ENCODE assay signal across 1 cellular context in the genomic region with DNA sequence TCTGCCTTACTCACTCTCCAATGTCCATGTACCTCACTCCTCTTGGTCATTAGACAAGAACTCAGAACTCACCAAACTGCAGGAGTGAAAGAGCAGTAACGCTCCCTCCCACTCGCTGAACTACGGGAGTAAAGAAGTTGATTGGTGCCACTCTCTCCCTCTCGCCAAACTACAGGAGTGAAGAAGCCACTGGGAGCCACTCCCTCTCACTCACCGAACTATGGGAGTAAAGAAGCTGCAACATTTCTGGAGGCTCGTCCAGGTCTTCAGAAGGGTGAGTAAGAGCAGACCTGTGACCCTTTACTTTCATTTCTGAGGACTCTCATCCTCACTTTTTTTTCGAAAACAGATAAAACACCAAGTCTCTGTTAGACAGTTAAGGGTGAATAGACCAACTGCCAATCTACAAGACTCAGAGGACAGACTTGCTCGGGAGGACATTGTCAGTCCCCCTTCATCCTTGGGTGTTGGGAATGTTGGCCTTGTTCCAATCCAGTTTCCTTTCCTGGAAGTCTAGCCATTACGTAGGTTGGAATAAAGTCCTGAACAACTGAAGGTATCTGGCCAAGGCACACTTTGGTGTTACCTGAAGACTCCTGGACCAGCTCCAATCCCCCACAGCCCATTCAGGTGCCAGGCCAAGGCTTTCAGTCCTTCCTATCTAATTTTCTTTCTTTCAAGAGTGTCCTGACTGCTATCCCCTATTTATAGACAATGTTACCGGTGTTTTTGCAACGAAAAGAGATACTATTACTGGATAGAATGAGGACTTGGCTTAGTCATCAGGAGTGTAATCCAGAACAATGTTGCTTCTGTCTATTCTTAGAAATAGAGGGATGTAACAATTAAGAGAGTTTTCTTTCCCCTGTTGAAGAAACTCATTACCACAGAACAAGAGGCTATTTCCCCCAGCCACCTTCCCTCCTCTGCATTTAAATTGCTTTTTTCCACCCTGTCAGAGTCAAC.
TF ChIP-seq lines count a peak whose summit lies in the region.

No MANE protein-coding gene starts in this region.

TF ChIP-seq in GM23338, 12 proteins besides CTCF, POLR2A, EP300 and RAD21 (continued from another document):
- TF ChIP-seq, protein P1, sequence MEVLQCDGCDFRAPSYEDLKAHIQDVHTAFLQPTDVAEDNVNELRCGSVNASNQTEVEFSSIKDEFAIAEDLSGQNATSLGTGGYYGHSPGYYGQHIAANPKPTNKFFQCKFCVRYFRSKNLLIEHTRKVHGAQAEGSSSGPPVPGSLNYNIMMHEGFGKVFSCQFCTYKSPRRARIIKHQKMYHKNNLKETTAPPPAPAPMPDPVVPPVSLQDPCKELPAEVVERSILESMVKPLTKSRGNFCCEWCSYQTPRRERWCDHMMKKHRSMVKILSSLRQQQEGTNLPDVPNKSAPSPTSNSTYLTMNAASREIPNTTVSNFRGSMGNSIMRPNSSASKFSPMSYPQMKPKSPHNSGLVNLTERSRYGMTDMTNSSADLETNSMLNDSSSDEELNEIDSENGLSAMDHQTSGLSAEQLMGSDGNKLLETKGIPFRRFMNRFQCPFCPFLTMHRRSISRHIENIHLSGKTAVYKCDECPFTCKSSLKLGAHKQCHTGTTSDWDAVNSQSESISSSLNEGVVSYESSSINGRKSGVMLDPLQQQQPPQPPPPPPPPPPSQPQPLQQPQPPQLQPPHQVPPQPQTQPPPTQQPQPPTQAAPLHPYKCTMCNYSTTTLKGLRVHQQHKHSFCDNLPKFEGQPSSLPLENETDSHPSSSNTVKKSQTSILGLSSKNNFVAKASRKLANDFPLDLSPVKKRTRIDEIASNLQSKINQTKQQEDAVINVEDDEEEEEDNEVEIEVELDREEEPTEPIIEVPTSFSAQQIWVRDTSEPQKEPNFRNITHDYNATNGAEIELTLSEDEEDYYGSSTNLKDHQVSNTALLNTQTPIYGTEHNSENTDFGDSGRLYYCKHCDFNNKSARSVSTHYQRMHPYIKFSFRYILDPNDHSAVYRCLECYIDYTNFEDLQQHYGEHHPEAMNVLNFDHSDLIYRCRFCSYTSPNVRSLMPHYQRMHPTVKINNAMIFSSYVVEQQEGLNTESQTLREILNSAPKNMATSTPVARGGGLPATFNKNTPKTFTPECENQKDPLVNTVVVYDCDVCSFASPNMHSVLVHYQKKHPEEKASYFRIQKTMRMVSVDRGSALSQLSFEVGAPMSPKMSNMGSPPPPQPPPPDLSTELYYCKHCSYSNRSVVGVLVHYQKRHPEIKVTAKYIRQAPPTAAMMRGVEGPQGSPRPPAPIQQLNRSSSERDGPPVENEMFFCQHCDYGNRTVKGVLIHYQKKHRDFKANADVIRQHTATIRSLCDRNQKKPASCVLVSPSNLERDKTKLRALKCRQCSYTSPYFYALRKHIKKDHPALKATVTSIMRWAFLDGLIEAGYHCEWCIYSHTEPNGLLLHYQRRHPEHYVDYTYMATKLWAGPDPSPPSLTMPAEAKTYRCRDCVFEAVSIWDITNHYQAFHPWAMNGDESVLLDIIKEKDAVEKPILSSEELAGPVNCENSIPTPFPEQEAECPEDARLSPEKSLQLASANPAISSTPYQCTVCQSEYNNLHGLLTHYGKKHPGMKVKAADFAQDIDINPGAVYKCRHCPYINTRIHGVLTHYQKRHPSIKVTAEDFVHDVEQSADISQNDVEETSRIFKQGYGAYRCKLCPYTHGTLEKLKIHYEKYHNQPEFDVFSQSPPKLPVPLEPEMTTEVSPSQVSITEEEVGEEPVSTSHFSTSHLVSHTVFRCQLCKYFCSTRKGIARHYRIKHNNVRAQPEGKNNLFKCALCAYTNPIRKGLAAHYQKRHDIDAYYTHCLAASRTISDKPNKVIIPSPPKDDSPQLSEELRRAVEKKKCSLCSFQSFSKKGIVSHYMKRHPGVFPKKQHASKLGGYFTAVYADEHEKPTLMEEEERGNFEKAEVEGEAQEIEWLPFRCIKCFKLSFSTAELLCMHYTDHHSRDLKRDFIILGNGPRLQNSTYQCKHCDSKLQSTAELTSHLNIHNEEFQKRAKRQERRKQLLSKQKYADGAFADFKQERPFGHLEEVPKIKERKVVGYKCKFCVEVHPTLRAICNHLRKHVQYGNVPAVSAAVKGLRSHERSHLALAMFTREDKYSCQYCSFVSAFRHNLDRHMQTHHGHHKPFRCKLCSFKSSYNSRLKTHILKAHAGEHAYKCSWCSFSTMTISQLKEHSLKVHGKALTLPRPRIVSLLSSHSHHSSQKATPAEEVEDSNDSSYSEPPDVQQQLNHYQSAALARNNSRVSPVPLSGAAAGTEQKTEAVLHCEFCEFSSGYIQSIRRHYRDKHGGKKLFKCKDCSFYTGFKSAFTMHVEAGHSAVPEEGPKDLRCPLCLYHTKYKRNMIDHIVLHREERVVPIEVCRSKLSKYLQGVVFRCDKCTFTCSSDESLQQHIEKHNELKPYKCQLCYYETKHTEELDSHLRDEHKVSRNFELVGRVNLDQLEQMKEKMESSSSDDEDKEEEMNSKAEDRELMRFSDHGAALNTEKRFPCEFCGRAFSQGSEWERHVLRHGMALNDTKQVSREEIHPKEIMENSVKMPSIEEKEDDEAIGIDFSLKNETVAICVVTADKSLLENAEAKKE (CRISPR knock-in tag; IDR thresholded peaks at IDR 0.05): no peak
- TF ChIP-seq EZH2phosphoT487 (IDR thresholded peaks at IDR 0.05; ENCODE audit: unreplicated experiment): no peak
- TF ChIP-seq NANOG (IDR thresholded peaks at IDR 0.05; ENCODE audit: borderline replicate concordance): no peak
- TF ChIP-seq STAT1 (IDR thresholded peaks at IDR 0.05; ENCODE audit: unreplicated experiment): no peak
- TF ChIP-seq JUNB (IDR thresholded peaks at IDR 0.05; ENCODE audit: unreplicated experiment): no peak
TF ChIP-seq in GM23338: peak in this region for 0.
